In genomic region chr7:30062587-30062986, GRCh38 we compare ENCODE assay signal across 7 cellular contexts. TPM values are rescaled to one million over a fixed set of nuclear protein-coding genes. Genes with fewer than 3 reads are reported as not detected.
DNase-seq lines count a peak whose midpoint lies in the region; ATAC-seq and TF ChIP-seq lines count a peak whose summit lies in the region.

No MANE protein-coding gene starts in this region.

- no peak overlapping the region for H3K4me3 Mint-ChIP-seq in HFFc6

- H3K9ac ChIP-seq in NT2/D1 (ENCODE audit: insufficient read length, low read depth): no peak overlapping the region

- no peaks in the 10 kb centered on the region for H3K27me3 ChIP-seq in GM06990 (replicated peaks; ENCODE audit: control insufficient read depth, insufficient read depth, low read length)
- H3K27me3 ChIP-seq in NT2/D1 (ENCODE audit: insufficient read depth, insufficient read length): no peaks in the 10 kb centered on the region

- TF ChIP-seq CTCF in GM06990 (IDR thresholded peaks at IDR 0.05; ENCODE audit: insufficient read depth, low read length, poor library complexity, severe bottlenecking) (peak; percentile 69), HFFc6 (IDR thresholded peaks at IDR 0.05) (peak; percentile 84), coronary artery (IDR thresholded peaks at IDR 0.05) (peak; percentile 18)

- no peaks in the 10 kb centered on the region for H3K27me3 Mint-ChIP-seq in HFFc6 (ENCODE audit: insufficient read depth)

- ATAC-seq in HG02571 (IDR thresholded peaks at IDR 0.05; ENCODE audit: unreplicated experiment): no peak
- ATAC-seq in HG02970 (IDR thresholded peaks at IDR 0.05; ENCODE audit: low FRiP score, unreplicated experiment): no peak

- H3K36me3 ChIP-seq in GM06990 (ENCODE audit: control insufficient read depth, insufficient read depth, low read length): no peaks in the 10 kb centered on the region; the same call in 1 of the 2 replicates
- H3K36me3 ChIP-seq in NT2/D1 (ENCODE audit: insufficient read depth, insufficient read length, low read length): peaks cover 49% of the 10 kb centered on the region

- no peak overlapping the region for H3K27ac Mint-ChIP-seq in HFFc6

- H3K27ac ChIP-seq in coronary artery: no peak overlapping the region

- DNase-seq in GM06990 (ENCODE audit: extremely low read depth, insufficient read length) (no peak), HFFc6 (peak; percentile 36), NT2/D1 (ENCODE audit: low read depth, low spot score) (peak; percentile 11), coronary artery (ENCODE audit: low spot score) (no peak), medulla oblongata (ENCODE audit: extremely low spot score) (peak; percentile 75)

- no peak overlapping the region for H3K4me3 ChIP-seq in GM06990 (replicated peaks; ENCODE audit: low read depth, low read length)
- no peak overlapping the region for H3K4me3 ChIP-seq in NT2/D1 (ENCODE audit: insufficient read length, low read depth)
- no peak overlapping the region for H3K4me3 ChIP-seq in coronary artery

- H3K9me3 Mint-ChIP-seq in HFFc6: no peaks in the 10 kb centered on the region

- peaks cover 8% of the 10 kb centered on the region; the same call in 1 of the 2 replicates for H3K36me3 Mint-ChIP-seq in HFFc6 (ENCODE audit: low read depth)

- peaks cover 10% of the 10 kb centered on the region; the same call in 1 of the 2 replicates for H3K9me3 ChIP-seq in NT2/D1 (ENCODE audit: insufficient read depth, low read length)

- H3K4me1 ChIP-seq in NT2/D1 (ENCODE audit: insufficient read depth, insufficient read length): no peaks in the 10 kb centered on the region

- H3K4me1 Mint-ChIP-seq in HFFc6 (ENCODE audit: low read depth): peaks cover 10% of the 10 kb centered on the region

RNA-seq across cellular contexts. Expression of gene PLEKHA8, which starts 34.4 kb away (rescaled TPM):
- 10 to 100 TPM in 2 of 6 experiments, 1 to 10 TPM in 4; 9.1 to 10.1 (median 9.6) TPM for total RNA-seq in HFFc6 (2021; fragmentation: NEBNext Ultra II Directional; extraction: Animal tissue kit (Norgen Biotek cat#: 25700))

RNA-seq across cellular contexts. Expression of gene FKBP14, which starts 36.1 kb away (rescaled TPM):
- total RNA-seq in HFFc6 (2021; fragmentation: NEBNext Ultra II Directional; extraction: Animal tissue kit (Norgen Biotek cat#: 25700)): 10 to 100 TPM; 60.0 to 73.0 (median 64.4) TPM

Comparison
In these comparisons a context has a peak if more than half of its experiments do, and no peak if none do; other contexts are left out.
1. DNase-seq: peak in HFFc6 (single experiment), NT2/D1 (single experiment) and medulla oblongata (single experiment); none in GM06990 (single experiment) and coronary artery (single experiment).
2. CTCF ChIP-seq: peak in every context shown above with its lines; median percentile 84 in HFFc6; 69 in GM06990; 18 in coronary artery.